ENCODE assay signal across 1 cellular context in genomic region chr17:45372325-45372869, GRCh38.
TF ChIP-seq lines count a peak whose summit lies in the region.

No MANE protein-coding gene starts in this region.

TF ChIP-seq in GM23338, 12 proteins besides CTCF, POLR2A, EP300 and RAD21 (continued from another document):
- TF ChIP-seq, protein P1, sequence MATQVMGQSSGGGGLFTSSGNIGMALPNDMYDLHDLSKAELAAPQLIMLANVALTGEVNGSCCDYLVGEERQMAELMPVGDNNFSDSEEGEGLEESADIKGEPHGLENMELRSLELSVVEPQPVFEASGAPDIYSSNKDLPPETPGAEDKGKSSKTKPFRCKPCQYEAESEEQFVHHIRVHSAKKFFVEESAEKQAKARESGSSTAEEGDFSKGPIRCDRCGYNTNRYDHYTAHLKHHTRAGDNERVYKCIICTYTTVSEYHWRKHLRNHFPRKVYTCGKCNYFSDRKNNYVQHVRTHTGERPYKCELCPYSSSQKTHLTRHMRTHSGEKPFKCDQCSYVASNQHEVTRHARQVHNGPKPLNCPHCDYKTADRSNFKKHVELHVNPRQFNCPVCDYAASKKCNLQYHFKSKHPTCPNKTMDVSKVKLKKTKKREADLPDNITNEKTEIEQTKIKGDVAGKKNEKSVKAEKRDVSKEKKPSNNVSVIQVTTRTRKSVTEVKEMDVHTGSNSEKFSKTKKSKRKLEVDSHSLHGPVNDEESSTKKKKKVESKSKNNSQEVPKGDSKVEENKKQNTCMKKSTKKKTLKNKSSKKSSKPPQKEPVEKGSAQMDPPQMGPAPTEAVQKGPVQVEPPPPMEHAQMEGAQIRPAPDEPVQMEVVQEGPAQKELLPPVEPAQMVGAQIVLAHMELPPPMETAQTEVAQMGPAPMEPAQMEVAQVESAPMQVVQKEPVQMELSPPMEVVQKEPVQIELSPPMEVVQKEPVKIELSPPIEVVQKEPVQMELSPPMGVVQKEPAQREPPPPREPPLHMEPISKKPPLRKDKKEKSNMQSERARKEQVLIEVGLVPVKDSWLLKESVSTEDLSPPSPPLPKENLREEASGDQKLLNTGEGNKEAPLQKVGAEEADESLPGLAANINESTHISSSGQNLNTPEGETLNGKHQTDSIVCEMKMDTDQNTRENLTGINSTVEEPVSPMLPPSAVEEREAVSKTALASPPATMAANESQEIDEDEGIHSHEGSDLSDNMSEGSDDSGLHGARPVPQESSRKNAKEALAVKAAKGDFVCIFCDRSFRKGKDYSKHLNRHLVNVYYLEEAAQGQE (IDR thresholded peaks at IDR 0.05; ENCODE audit: unreplicated experiment) = no peak
- no peak for TF ChIP-seq JUNB (IDR thresholded peaks at IDR 0.05; ENCODE audit: unreplicated experiment)
- no peak for TF ChIP-seq ZNF462 (CRISPR knock-in tag; IDR thresholded peaks at IDR 0.05)
- no peak for TF ChIP-seq ZNF331 (CRISPR knock-in tag; IDR thresholded peaks at IDR 0.05; ENCODE audit: low read depth)
